ENCODE assay signal across 24 cellular contexts in the genomic region with DNA sequence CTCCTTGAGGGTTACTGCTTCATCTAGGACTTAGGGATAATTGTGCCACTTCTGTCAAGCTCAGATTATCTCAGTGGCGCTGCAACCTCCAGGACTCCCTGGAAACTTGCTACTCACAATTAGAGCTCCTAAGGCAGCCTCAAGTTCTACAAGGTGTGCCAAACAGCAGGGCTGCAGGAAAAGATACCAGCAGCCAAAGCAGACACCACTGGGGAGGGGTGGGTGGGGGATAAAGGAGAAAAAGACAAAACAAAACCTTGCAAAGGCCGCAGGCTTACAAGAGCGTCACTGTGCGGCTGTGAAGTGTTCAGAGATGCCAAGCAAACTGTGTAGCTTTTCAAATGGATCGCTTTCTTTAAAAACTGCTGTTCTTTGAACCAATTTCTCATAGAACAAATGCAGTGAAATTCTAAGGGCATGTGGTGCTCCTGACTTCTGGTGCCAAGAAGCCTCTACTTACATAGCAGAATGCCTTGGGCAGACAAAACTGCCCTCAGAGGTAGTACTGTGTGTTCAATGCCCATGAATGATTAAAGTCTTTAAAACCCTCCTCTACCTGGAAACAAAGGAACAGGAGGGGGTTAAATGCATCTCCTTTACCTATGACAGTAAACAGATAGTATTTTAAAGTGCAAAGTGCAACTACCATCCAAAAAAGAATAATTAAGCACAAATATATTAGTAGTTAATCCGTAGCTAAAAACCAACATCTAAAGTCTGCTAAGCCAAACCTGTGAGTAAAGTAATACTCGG.
DNase-seq lines count a peak whose midpoint lies in the region; ATAC-seq, FAIRE-seq and TF ChIP-seq lines count a peak whose summit lies in the region.
"Had no signal": no experiment of that assay in that cellular context is flagged by ENCODE, and none has a peak within 500 bp of the region (broad histone marks: within the 10 kb centered on the region; RNA-seq: fewer than 3 reads in every experiment).

No MANE protein-coding gene starts in this region.

- no peak overlapping the region for H2BK15ac ChIP-seq in IMR-90 (ENCODE audit: low read depth, low read length)

- no peak overlapping the region for H3K4me2 ChIP-seq in IMR-90 (ENCODE audit: low read depth, low read length)
- 0 out of 2 replicates have a peak overlapping the region, but pooled peaks have one; percentile 3 for H3K4me2 ChIP-seq in K562 (ENCODE audit: insufficient read depth, low read length)

- dilution Hi-C loops in IMR-90 (cut with HindIII; ENCODE audit: low sequenced_read_pairs, unreplicated experiment), result no loop called here

- H3K27ac ChIP-seq in IMR-90 (ENCODE audit: insufficient read depth, low read length) (no peak overlapping the region), K562 (ENCODE audit: extremely low read depth, low read depth, low read length) (peak overlapping the region; percentile 21; the same call in 1 of the 3 replicates)
- H3K27ac ChIP-seq: prostate gland had no signal

- H4K20me1 ChIP-seq in IMR-90 (ENCODE audit: insufficient read depth, low read length) (no peaks in the 10 kb centered on the region), K562 (replicated peaks; ENCODE audit: control insufficient read depth, insufficient read depth, low read length) (no peaks in the 10 kb centered on the region)

- no peak overlapping the region for H2AK9ac ChIP-seq in IMR-90 (replicated peaks; ENCODE audit: low read depth, low read length, poor library complexity)

- H3K79me1 ChIP-seq in IMR-90 (ENCODE audit: low read depth in 1 of 2, low read length in 2 of 2), result peaks cover 9 to 37% of the 10 kb centered on the region in 2 experiments; a peak in 3 of 4 replicates

- CTCF ChIA-PET in IMR-90 (lab: Yijun Ruan, JAX) (interaction anchor here (0.6 to 1.2 kb wide), 3 partner anchors 13 to 167 kb away, joined by 4 to 7 read pairs (median 4); no protein-coding TSS in a partner anchor), K562 (lab: Yijun Ruan, JAX; ENCODE audit: low intra/inter-chr PET ratio) (no interaction called here)

- H3K27me3 Mint-ChIP-seq in progenitor cell of endocrine pancreas, result no peaks in the 10 kb centered on the region
- H3K27me3 Mint-ChIP-seq: memory B cell had no signal

- no peak overlapping the region for H2AFZ ChIP-seq in IMR-90 (replicated peaks; ENCODE audit: low read length, poor library complexity)
- peak overlapping the region; percentile 56 for H2AFZ ChIP-seq in K562 (ENCODE audit: low read depth, low read length)

- intact Hi-C loops in IMR-90 (cut with micrococcal nuclease) (loop anchor here (5.0 kb wide), 2 partner anchors 98 to 168 kb away; no protein-coding TSS in a partner anchor), K562 (cut with micrococcal nuclease) (loop anchor here (5.0 kb wide), 1 partner anchor 352 kb away; a partner anchor contains a TSS), posterior vena cava (cut with DNase I) (loop anchor here in 1 of 2 donors (1.0 kb wide), 1 partner anchor 38 kb away; no protein-coding TSS in a partner anchor)

- TF ChIP-seq POLR2A in IMR-90 (IDR thresholded peaks at IDR 0.05; ENCODE audit: low read depth, low read length) (no peak), K562 (conservative IDR thresholded peaks at IDR 0.05) (no peak)

- no TSS peak for BruUV-seq in IMR-90 (replicated peaks; lab: Mats Ljungman, UMichigan)
- no TSS peak for BruUV-seq in K562 (replicated peaks; lab: Mats Ljungman, UMichigan)

- in situ Hi-C loops in IMR-90 (cut with MboI; ENCODE audit: low sequenced_read_pairs), result no loop called here
- in situ Hi-C loops in K562 (cut with MboI), result no loop called here

- TF ChIP-seq CTCF in IMR-90 (conservative IDR thresholded peaks at IDR 0.05; ENCODE audit: low read depth, low read length), result no peak
- no peak for TF ChIP-seq CTCF in K562 (IDR thresholded peaks at IDR 0.05 in 2 of 3, conservative IDR thresholded peaks at IDR 0.05 in 1 of 3; ENCODE audit: insufficient read depth in 2 of 3, low read depth in 1 of 3, low read length in 3 of 3)
- no peak for TF ChIP-seq CTCF in progenitor cell of endocrine pancreas (IDR thresholded peaks at IDR 0.05; ENCODE audit: unreplicated experiment)

- no peak overlapping the region for H3K56ac ChIP-seq in IMR-90 (ENCODE audit: extremely low read depth, insufficient read depth, low read length)

- H3K4me1 Mint-ChIP-seq in progenitor cell of endocrine pancreas (ENCODE audit: low read depth), result peaks cover 59% of the 10 kb centered on the region

- H3K14ac ChIP-seq in IMR-90 (replicated peaks; ENCODE audit: low read depth, low read length), result no peak overlapping the region

- H3K4me1 ChIP-seq in IMR-90 (ENCODE audit: control insufficient read depth, insufficient read depth, low read length) (peaks cover 17% of the 10 kb centered on the region), K562 (replicated peaks in 1 of 2; ENCODE audit: control insufficient read depth in 2 of 2, insufficient read depth in 2 of 2, low read length in 2 of 2) (peaks cover 13 to 36% of the 10 kb centered on the region in 2 experiments)
- H3K4me1 ChIP-seq: prostate gland had no signal

- H3K18ac ChIP-seq in IMR-90 (ENCODE audit: low read depth, low read length), result no peak overlapping the region

- H4K91ac ChIP-seq in IMR-90 (ENCODE audit: insufficient read depth, low read depth, low read length), result no peak overlapping the region

- 0 out of 2 replicates have a peak overlapping the region, but pooled peaks have one; percentile 9 for H2AK5ac ChIP-seq in IMR-90 (ENCODE audit: low read depth, low read length)

- no peak overlapping the region for H3K23ac ChIP-seq in IMR-90 (ENCODE audit: low read depth, low read length)

- H3K4ac ChIP-seq in IMR-90 (ENCODE audit: low read depth, low read length), result no peak overlapping the region

- peaks cover 14% of the 10 kb centered on the region for H3K9me1 ChIP-seq in IMR-90 (ENCODE audit: insufficient read depth, low read length)
- H3K9me1 ChIP-seq in K562 (ENCODE audit: control insufficient read depth, insufficient read depth, low read length), result no peaks in the 10 kb centered on the region

- peak overlapping the region; percentile 38 for H3K27ac Mint-ChIP-seq in progenitor cell of endocrine pancreas
- H3K27ac Mint-ChIP-seq: memory B cell had no signal

- no peaks in the 10 kb centered on the region for H3K27me3 ChIP-seq in IMR-90 (ENCODE audit: control insufficient read depth, insufficient read depth, low read length)
- no peaks in the 10 kb centered on the region for H3K27me3 ChIP-seq in K562 (ENCODE audit: control insufficient read depth in 2 of 2, insufficient read depth in 2 of 2, low read length in 2 of 2)

- FAIRE-seq in K562 (lab: Jason Lieb, UNC), result no peak
- FAIRE-seq: H54, small intestine, urothelium cell line had no signal

- POLR2A ChIA-PET in IMR-90 (lab: Charles Lee; ENCODE audit: unreplicated experiment) (no interaction called here), K562 (lab: Yijun Ruan, JAX) (interaction anchor here (0.6 to 1.0 kb wide), 4 partner anchors 9 to 1672 kb away, joined by 3 read pairs; no protein-coding TSS in a partner anchor)

- H2BK5ac ChIP-seq in IMR-90 (ENCODE audit: low read depth, low read length, poor library complexity, severe bottlenecking), result no peak overlapping the region

- H3K9me3 ChIP-seq in IMR-90 (ENCODE audit: control insufficient read depth, insufficient read depth, low read length) (no peaks in the 10 kb centered on the region), K562 (replicated peaks; ENCODE audit: control insufficient read depth, insufficient read depth, low read depth, low read length) (no peaks in the 10 kb centered on the region)
- H3K9me3 ChIP-seq: prostate gland had no signal

- peak overlapping the region; percentile 18 for H3K4me3 Mint-ChIP-seq in progenitor cell of endocrine pancreas (ENCODE audit: low read depth)
- H3K4me3 Mint-ChIP-seq: memory B cell, neural crest cell had no signal

- ATAC-seq in IMR-90 (ENCODE audit: low read depth) (no peak), K562 (peak; percentile 63), HG02610 (IDR thresholded peaks at IDR 0.05; ENCODE audit: unreplicated experiment) (no peak)
- ATAC-seq: esophagus mucosa had no signal

- H4K5ac ChIP-seq in IMR-90 (ENCODE audit: low read depth, low read length), result no peak overlapping the region

- no peak overlapping the region for H3K9ac ChIP-seq in IMR-90 (ENCODE audit: low read depth, low read length)
- peak overlapping the region in 1 of 2 experiments; percentile 6; a peak in 1 of 4 replicates for H3K9ac ChIP-seq in K562 (ENCODE audit: insufficient read depth in 1 of 2, low read depth in 2 of 2, low read length in 2 of 2)

- peak; percentile 19 for DNase-seq in NCI-H748 (lab: John Stamatoyannopoulos, UW; ENCODE audit: unreplicated experiment)
- no peak for DNase-seq in NCI-H748 treated with DMSO at 0.1 percent for 48 hours (lab: John Stamatoyannopoulos, UW)
- no peak for DNase-seq in IMR-90
- peak in 2 of 4 experiments; percentile 51 to 70 for DNase-seq in K562 (ENCODE audit: extremely low read depth in 1 of 4, low spot score in 3 of 4)
- no peak for DNase-seq in progenitor cell of endocrine pancreas (ENCODE audit: low spot score, unreplicated experiment)
- no peak for DNase-seq in HuH-7.5 (ENCODE audit: low spot score)
- DNase-seq in posterior vena cava (ENCODE audit: low spot score), result no peak
- DNase-seq: 8988T; activated CD4-positive, alpha-beta T cell treated with anti-CD3 and anti-CD28 coated beads for 48 hours; activated gamma-delta T cell; effector CD8-positive, alpha-beta T cell; NCI-H1417 treated with DMSO at 0.1 percent for 48 hours; NCI-H2171; NCI-H774; Right ventricle myocardium superior; small intestine; stimulated activated naive CD4-positive, alpha-beta T cell treated with Interleukin-2 at 50 U/mL for 16 hours had no signal

- no peak overlapping the region for H4K8ac ChIP-seq in IMR-90 (ENCODE audit: low read depth in 2 of 2, low read length in 2 of 2)

- TF ChIP-seq RAD21 in IMR-90 (IDR thresholded peaks at IDR 0.05; ENCODE audit: low read length) (no peak), K562 (CRISPR knock-in tag; conservative IDR thresholded peaks at IDR 0.05 in 1 of 2, IDR thresholded peaks at IDR 0.05 in 1 of 2) (no peak)

- H3K4me3 ChIP-seq in IMR-90 (ENCODE audit: insufficient read depth, low read depth, low read length), result no peak overlapping the region
- H3K4me3 ChIP-seq in K562, result no peak overlapping the region
- H3K4me3 ChIP-seq: prostate gland had no signal

- H3K36me3 ChIP-seq in IMR-90 (ENCODE audit: control insufficient read depth, insufficient read depth, low read length) (peaks cover 3% of the 10 kb centered on the region; the same call in 1 of the 2 replicates), K562 (ENCODE audit: control insufficient read depth, insufficient read depth, low read length) (no peaks in the 10 kb centered on the region)
- H3K36me3 ChIP-seq: prostate gland had no signal

- peaks cover 8% of the 10 kb centered on the region for H3K36me3 Mint-ChIP-seq in progenitor cell of endocrine pancreas (ENCODE audit: insufficient read depth)

- no peak overlapping the region for H2BK20ac ChIP-seq in IMR-90 (ENCODE audit: low read depth, low read length)

- H3K79me2 ChIP-seq in K562 (ENCODE audit: control insufficient read depth, insufficient read depth, low read length), result no peaks in the 10 kb centered on the region

- no peak overlapping the region for H2BK120ac ChIP-seq in IMR-90 (ENCODE audit: low read depth, low read length)

- no peaks in the 10 kb centered on the region for H3K9me3 Mint-ChIP-seq in progenitor cell of endocrine pancreas (ENCODE audit: low read depth)
- H3K9me3 Mint-ChIP-seq: memory B cell, neural crest cell had no signal

- WGBS in IMR-90 (ENCODE audit: extremely low coverage in 2 of 2, insufficient read length in 1 of 2), 2 experiments, result 100% methylated on average over 3 of the region's 7 CpGs; no CpG with 5 or more reads in 1 of the 2 experiments
- WGBS in K562 (ENCODE audit: insufficient coverage, low coverage, missing lambda C conversion rate), result 27% methylated on average over 4 of the region's 7 CpGs

- TF ChIP-seq EP300 in K562 (IDR thresholded peaks at IDR 0.05; ENCODE audit: low read length), result no peak
